In the genomic region with DNA sequence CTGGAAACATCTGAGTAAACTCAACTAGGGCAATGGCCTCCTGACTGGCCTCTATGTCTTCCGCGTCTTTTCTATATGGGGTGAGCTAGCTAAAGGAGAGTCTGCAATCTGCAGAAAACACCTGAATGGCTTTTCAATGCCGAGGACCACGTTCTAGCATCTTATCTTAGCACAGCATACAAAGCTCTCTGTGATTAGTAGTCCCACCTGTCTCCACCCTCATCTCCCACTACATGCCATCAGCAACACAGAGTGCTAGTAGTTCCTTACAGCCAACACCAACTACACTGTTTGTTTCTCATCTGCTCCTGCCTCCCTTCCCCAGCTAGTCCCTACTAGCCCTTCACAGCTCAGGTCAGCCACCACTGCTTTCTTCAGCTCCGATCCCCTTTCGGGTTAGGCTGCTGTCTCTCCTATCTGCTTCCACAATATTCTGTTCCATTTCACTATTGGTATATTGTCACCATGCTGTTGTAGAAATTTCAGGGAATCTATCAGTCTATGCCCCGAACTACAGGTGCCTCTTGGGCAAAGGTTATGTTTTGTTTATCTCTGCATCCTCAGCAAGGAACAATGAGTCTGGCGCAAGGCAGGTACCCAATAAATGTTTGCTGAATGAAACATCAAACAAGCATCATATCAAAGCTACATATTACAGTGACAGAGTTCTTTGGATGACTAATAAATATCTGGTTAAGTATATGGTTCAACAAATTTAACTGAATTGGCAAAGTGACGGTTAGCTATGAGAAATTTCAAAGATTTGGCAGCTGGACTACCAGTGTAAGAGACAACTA, we compare ENCODE assay signal across 16 cellular contexts. TPM values are rescaled to one million over a fixed set of nuclear protein-coding genes. Genes with fewer than 3 reads are reported as not detected.
DNase-seq lines count a peak whose midpoint lies in the region; ATAC-seq, FAIRE-seq and TF ChIP-seq lines count a peak whose summit lies in the region.
"Had no signal": no experiment of that assay in that cellular context is flagged by ENCODE, and none has a peak within 500 bp of the region (broad histone marks: within the 10 kb centered on the region; RNA-seq: fewer than 3 reads in every experiment).

No MANE protein-coding gene starts in this region.

- H4K20me1 ChIP-seq in H1 (replicated peaks in 1 of 2; ENCODE audit: control insufficient read depth in 1 of 2, insufficient read depth in 2 of 2, low read length in 2 of 2) (peaks cover 5 to 6% of the 10 kb centered on the region in 2 experiments), HepG2 (ENCODE audit: insufficient read depth, low read length) (no peaks in the 10 kb centered on the region)

- BruUV-seq in HepG2 (replicated peaks; lab: Mats Ljungman, UMichigan), result no TSS peak

- H3K4me3 Mint-ChIP-seq in WTC11, result no peak overlapping the region
- H3K4me3 Mint-ChIP-seq: CD8-positive, alpha-beta memory T cell; GM23338; H9 had no signal

- no peak overlapping the region for H2BK120ac ChIP-seq in H1 (replicated peaks; ENCODE audit: low read depth, low read length)

- H3K4ac ChIP-seq in H1 (replicated peaks; ENCODE audit: insufficient read length, low read depth, low read length), result no peak overlapping the region

- H2BK20ac ChIP-seq in H1 (ENCODE audit: low read length), result no peak overlapping the region

- H3K27me3 ChIP-seq in H1 (replicated peaks in 1 of 4; ENCODE audit: control insufficient read depth in 3 of 4, extremely low read depth in 1 of 4, insufficient read depth in 3 of 4, low read length in 3 of 4) (no peaks in the 10 kb centered on the region), HepG2 (ENCODE audit: control insufficient read depth in 1 of 2, insufficient read depth in 2 of 2, low read length in 2 of 2) (no peaks in the 10 kb centered on the region)
- H3K27me3 ChIP-seq: BLaER1 had no signal

- 0 out of 2 replicates have a peak overlapping the region, but pooled peaks have one; percentile 6 for H2AK5ac ChIP-seq in H1 (ENCODE audit: low read depth, low read length)

- no peak overlapping the region for H3K14ac ChIP-seq in H1 (ENCODE audit: insufficient read length)

- H2AFZ ChIP-seq in H1 (ENCODE audit: low read length) (no peak overlapping the region), HepG2 (ENCODE audit: low read length) (no peak overlapping the region)
- H2AFZ ChIP-seq: GM23338 had no signal

- H3K4me2 ChIP-seq in H1 (ENCODE audit: insufficient read depth in 1 of 2, low read depth in 2 of 2, low read length in 2 of 2) (no peak overlapping the region), HepG2 (ENCODE audit: low read depth, low read length) (no peak overlapping the region)
- H3K4me2 ChIP-seq: BLaER1, GM23338 had no signal

- H3K9me3 ChIP-seq in H1 (ENCODE audit: insufficient read depth in 2 of 2, low read depth in 1 of 2, low read length in 1 of 2) (peaks cover 0 to 4% of the 10 kb centered on the region in 2 experiments; a peak in 1 of 4 replicates), HepG2 (ENCODE audit: low read length) (peaks cover 5% of the 10 kb centered on the region; the same call in 1 of the 2 replicates)
- H3K9me3 ChIP-seq: BLaER1 had no signal

- TF ChIP-seq RAD21 in H1 (IDR thresholded peaks at IDR 0.05 in 1 of 2, conservative IDR thresholded peaks at IDR 0.05 in 1 of 2; ENCODE audit: low read depth in 2 of 2, low read length in 2 of 2), result no peak
- TF ChIP-seq RAD21 in HepG2 (CRISPR knock-in tag; IDR thresholded peaks at IDR 0.05), result no peak

- no peaks in the 10 kb centered on the region for H3K27me3 Mint-ChIP-seq in WTC11 (ENCODE audit: low read depth)
- H3K27me3 Mint-ChIP-seq: CD8-positive, alpha-beta memory T cell had no signal

- no peak overlapping the region for H3K56ac ChIP-seq in H1 (replicated peaks; ENCODE audit: insufficient read length, low read depth, low read length)

- no peaks in the 10 kb centered on the region for H3K23me2 ChIP-seq in H1 (ENCODE audit: low read depth, low read length)

- H2BK15ac ChIP-seq in H1 (ENCODE audit: low read length), result no peak overlapping the region

- no peak overlapping the region for H3K18ac ChIP-seq in H1 (ENCODE audit: extremely low read depth, low read length)

- H3K36me3 ChIP-seq in H1 (ENCODE audit: control insufficient read depth in 2 of 4, insufficient read depth in 4 of 4, low read length in 3 of 4), result peaks cover 0 to 14% (median under 1%) of the 10 kb centered on the region in 4 experiments; a peak in 3 of 8 replicates
- H3K36me3 ChIP-seq in HepG2 (replicated peaks in 1 of 2; ENCODE audit: control insufficient read depth in 1 of 2, insufficient read depth in 2 of 2, low read length in 2 of 2), result peaks cover 12 to 37% of the 10 kb centered on the region in 2 experiments

- no peak overlapping the region for H3K27ac ChIP-seq in H1 (ENCODE audit: low read depth, low read length)
- no peak overlapping the region for H3K27ac ChIP-seq in HepG2 (ENCODE audit: extremely low read length, insufficient read depth, low read length)
- H3K27ac ChIP-seq: 22Rv1, BLaER1 had no signal

- peaks cover 16% of the 10 kb centered on the region for H3K36me3 Mint-ChIP-seq in WTC11

- peaks cover 0 to 80% of the 10 kb centered on the region in 2 experiments for H3K79me2 ChIP-seq in H1 (ENCODE audit: control insufficient read depth in 1 of 2, insufficient read depth in 2 of 2, low read length in 2 of 2)
- H3K79me2 ChIP-seq in HepG2 (ENCODE audit: insufficient read depth, low read length), result peaks cover 66% of the 10 kb centered on the region

- TF ChIP-seq CTCF in WTC11 (IDR thresholded peaks at IDR 0.05) (no peak), H1 (IDR thresholded peaks at IDR 0.05; ENCODE audit: control extremely low read depth in 1 of 3, insufficient read depth in 1 of 3, low read depth in 1 of 3, low read length in 3 of 3) (no peak), HepG2 (CRISPR knock-in tag; IDR thresholded peaks at IDR 0.05) (no peak), omental fat pad (IDR thresholded peaks at IDR 0.05) (no peak)

- no peak for TF ChIP-seq EP300 in H1 (IDR thresholded peaks at IDR 0.05; ENCODE audit: borderline replicate concordance in 1 of 2, low read depth in 2 of 2, low read length in 2 of 2)
- no peak for TF ChIP-seq EP300 in HepG2 (IDR thresholded peaks at IDR 0.05; ENCODE audit: low read depth in 2 of 2, low read length in 2 of 2)
- TF ChIP-seq EP300 in HepG2 (CRISPR knock-in tag; IDR thresholded peaks at IDR 0.05; ENCODE audit: borderline replicate concordance), result no peak

- no peak overlapping the region for H3K23ac ChIP-seq in H1 (ENCODE audit: insufficient read length)

- FAIRE-seq in H1 (lab: Jason Lieb, UNC) (no peak), HepG2 (lab: Jason Lieb, UNC) (no peak)
- FAIRE-seq: GM12891 had no signal

- peaks cover 4% of the 10 kb centered on the region; the same call in 1 of the 2 replicates for H3K4me1 Mint-ChIP-seq in WTC11

- H4K5ac ChIP-seq in H1 (ENCODE audit: insufficient read length, low read depth, low read length), result no peak overlapping the region

- no peak for ATAC-seq in WTC11
- ATAC-seq in HepG2, result peak; percentile 35; the same call in 1 of the 3 replicates
- ATAC-seq in omental fat pad (ENCODE audit: low FRiP score), result no peak
- ATAC-seq: GM23338 had no signal

- peaks cover 23% of the 10 kb centered on the region for H3K79me1 ChIP-seq in H1 (ENCODE audit: low read depth, low read length)

- H3K4me1 ChIP-seq in H1 (replicated peaks in 1 of 4; ENCODE audit: control insufficient read depth in 3 of 4, insufficient read depth in 4 of 4, low read length in 3 of 4) (peaks cover 0 to 4% (median 0%) of the 10 kb centered on the region in 4 experiments; a peak in 1 of 7 replicates), HepG2 (ENCODE audit: insufficient read depth, low read length) (peaks cover 22% of the 10 kb centered on the region)
- H3K4me1 ChIP-seq: BLaER1 had no signal

- no peak overlapping the region for H3K4me3 ChIP-seq in H1 (ENCODE audit: extremely low read depth in 1 of 4, insufficient read depth in 2 of 4, low read depth in 3 of 4, low read length in 4 of 4)
- H3K4me3 ChIP-seq in HepG2 (replicated peaks in 1 of 3; ENCODE audit: insufficient read depth in 1 of 3, low read depth in 2 of 3, low read length in 3 of 3), result no peak overlapping the region
- H3K4me3 ChIP-seq: BLaER1, GM23338 had no signal

- no peak overlapping the region for H3K9ac ChIP-seq in H1 (replicated peaks in 1 of 4; ENCODE audit: extremely low read depth in 1 of 4, low read depth in 3 of 4, low read length in 3 of 4)
- H3K9ac ChIP-seq in HepG2 (ENCODE audit: insufficient read depth, low read depth, low read length), result no peak overlapping the region
- H3K9ac ChIP-seq: BLaER1 had no signal

- no peak overlapping the region for H4K91ac ChIP-seq in H1 (replicated peaks; ENCODE audit: insufficient read length, low read length)

- POLR2A ChIA-PET in WTC11 (lab: Charles Lee), result no interaction called here
- POLR2A ChIA-PET in H1 (lab: Charles Lee; ENCODE audit: partially characterized antibody), result interaction anchor here (2.1 to 3.3 kb wide), 2 partner anchors 9 kb away, joined by 5 to 9 read pairs; no protein-coding TSS in a partner anchor
- POLR2A ChIA-PET in HepG2 (lab: Yijun Ruan, JAX), result interaction anchor here (1.2 kb wide), 1 partner anchor 12 kb away, joined by 5 read pairs; a partner anchor contains a TSS

- DNase-seq in DMS53 (lab: John Stamatoyannopoulos, UW) (peak; percentile 33), DMS53 treated with DMSO at 0.1 percent for 48 hours (lab: John Stamatoyannopoulos, UW; ENCODE audit: unreplicated experiment) (no peak), WTC11 (ENCODE audit: low spot score) (no peak), H1 (ENCODE audit: low read depth in 1 of 2, low spot score in 2 of 2) (no peak), HepG2 (ENCODE audit: low spot score) (no peak), omental fat pad (ENCODE audit: low spot score) (no peak), GF-D8 (lab: John Stamatoyannopoulos, UW) (no peak), NCI-H1930 (lab: John Stamatoyannopoulos, UW) (no peak)
- DNase-seq: AML-193; CD8-positive, alpha-beta memory T cell; DMS79; H9 had no signal

- CTCF ChIA-PET in WTC11 (lab: Charles Lee) (interaction anchor here (1.2 kb wide), 1 partner anchor 131 kb away, joined by 4 read pairs; no protein-coding TSS in a partner anchor), H1 (lab: Charles Lee; ENCODE audit: partially characterized antibody) (interaction anchor here (0.9 to 1.3 kb wide), 4 partner anchors 9 to 35 kb away, joined by 3 read pairs; no protein-coding TSS in a partner anchor), HepG2 (lab: Yijun Ruan, JAX; ENCODE audit: low intra/inter-chr PET ratio, low total read pairs) (no interaction called here)

- 88% methylated on average over 9 of the region's 9 CpGs; no CpG with 5 or more reads in 1 of the 2 experiments for WGBS in H1 (ENCODE audit: extremely low coverage in 1 of 2, insufficient coverage in 1 of 2, insufficient read length in 1 of 2, insufficient replicate concordance in 2 of 2, low coverage in 1 of 2, low lambda C conversion rate in 2 of 2, missing lambda C conversion rate in 1 of 2), 2 experiments
- 86% methylated on average over 9 of the region's 9 CpGs for WGBS in HepG2 (ENCODE audit: low lambda C conversion rate)

- in situ Hi-C loops in HepG2 (cut with HindIII; ENCODE audit: extremely low pct_ligation_motif_present, low pct_unique_long_range_greater_than_20kb), result no loop called here

- H2BK12ac ChIP-seq in H1 (ENCODE audit: low read depth, low read length), result no peak overlapping the region

- peaks cover 10% of the 10 kb centered on the region for H3K9me3 Mint-ChIP-seq in WTC11
- H3K9me3 Mint-ChIP-seq: CD8-positive, alpha-beta memory T cell had no signal

- intact Hi-C loops in HepG2 (cut with micrococcal nuclease; ENCODE audit: unreplicated experiment), result no loop called here

- H4K8ac ChIP-seq in H1 (ENCODE audit: extremely low read depth, insufficient read depth, low read length), result no peak overlapping the region

- no peak for TF ChIP-seq POLR2A in H1 (IDR thresholded peaks at IDR 0.05; ENCODE audit: control extremely low read depth in 1 of 2, low read depth in 2 of 2, low read length in 2 of 2)
- TF ChIP-seq POLR2A in HepG2 (IDR thresholded peaks at IDR 0.05; ENCODE audit: insufficient read depth in 1 of 2, low read depth in 2 of 2, low read length in 2 of 2), result no peak

- no peak overlapping the region for H2BK5ac ChIP-seq in H1 (ENCODE audit: low read depth, low read length)

- peak overlapping the region; percentile 16; the same call in 1 of the 2 replicates for H3K27ac Mint-ChIP-seq in WTC11
- H3K27ac Mint-ChIP-seq: CD8-positive, alpha-beta memory T cell; GM23338 had no signal

RNA-seq across cellular contexts. Expression of a gene that starts 12.2 kb away (rescaled TPM):
- total RNA-seq in WTC11 (2021) (47.3 to 49.7 TPM (median 48.3 TPM) in 3 replicates), HepG2 (2016; rRNA removed; fragmentation: Illumina TruSeq; extraction: Trizol) (64.6 and 80.2 TPM in 2 replicates), omental fat pad (10 to 100 TPM; 21.4 to 47.8 (median 26.2) TPM)
- total RNA-seq in H1 (2021; fragmentation: NEBNext Ultra II Directional; extraction: Animal tissue kit (Norgen Biotek cat#: 25700)), result 61.3 and 62.8 TPM in 2 replicates
- polyA plus RNA-seq in H1 (2011; rRNA removed) (49.2 and 56.6 TPM in 2 replicates), HepG2 (2011; rRNA removed) (57.0 and 67.5 TPM in 2 replicates)
- polyA plus RNA-seq in H1 (2011; cell fraction: cytosol; rRNA removed), result 50.9 TPM
- polyA plus RNA-seq in H1 (2011; cell fraction: nucleus; rRNA removed), result 34.2 TPM
- 51.0 to 69.7 TPM (median 53.0 TPM) in 4 replicates for polyA plus RNA-seq in H1 (2012, experiment 1 of 2)
- polyA plus RNA-seq in H1 (2012, experiment 2 of 2), result 48.4 TPM
- polyA plus RNA-seq in H1 (2013, experiment 1 of 2), result 34.7 TPM
- polyA plus RNA-seq in H1 (2013, experiment 2 of 2), result 36.1 TPM
- polyA minus RNA-seq in H1 (2011; rRNA and poly(A)+ RNA removed), result 46.9 and 49.6 TPM in 2 replicates
- 24.0 TPM for polyA minus RNA-seq in H1 (2011; cell fraction: cytosol; rRNA and poly(A)+ RNA removed)
- 17.9 TPM for polyA minus RNA-seq in H1 (2011; cell fraction: nucleus; rRNA and poly(A)+ RNA removed)
- total RNA-seq in HepG2 (2016; cell fraction: cytosol; rRNA removed; fragmentation: Illumina TruSeq; extraction: Trizol; ENCODE audit: low read depth), result 73.1 and 82.6 TPM in 2 replicates
- total RNA-seq in HepG2 (2016; cell fraction: insoluble cytoplasmic fraction; rRNA removed; fragmentation: Illumina TruSeq; extraction: Trizol), result 63.7 and 77.9 TPM in 2 replicates
- total RNA-seq in HepG2 (2016; cell fraction: membrane; rRNA removed; fragmentation: Illumina TruSeq; extraction: Trizol), result 106 and 122 TPM in 2 replicates
- 32.6 and 33.3 TPM in 2 replicates for total RNA-seq in HepG2 (2016; cell fraction: nucleus; rRNA removed; fragmentation: Illumina TruSeq; extraction: Trizol)
- polyA plus RNA-seq in HepG2 (2011; cell fraction: cytosol; rRNA removed), result 51.3 and 61.3 TPM in 2 replicates
- polyA plus RNA-seq in HepG2 (2011; cell fraction: nucleus; rRNA removed), result 14.6 and 17.6 TPM in 2 replicates
- polyA plus RNA-seq in HepG2 (2012), result 54.2 and 60.4 TPM in 2 replicates
- 97.6 and 109 TPM in 2 replicates for polyA plus RNA-seq in HepG2 (2016; cell fraction: cytosol; fragmentation: Illumina TruSeq; extraction: Trizol; ENCODE audit: low read depth)
- polyA plus RNA-seq in HepG2 (2016; cell fraction: insoluble cytoplasmic fraction; fragmentation: Illumina TruSeq; extraction: Trizol; ENCODE audit: low read depth), result 80.7 and 81.4 TPM in 2 replicates
- polyA plus RNA-seq in HepG2 (2016; cell fraction: membrane; fragmentation: Illumina TruSeq; extraction: Trizol; ENCODE audit: low read depth), result 106 and 108 TPM in 2 replicates
- polyA plus RNA-seq in HepG2 (2016; cell fraction: nucleus; fragmentation: Illumina TruSeq; extraction: Trizol; ENCODE audit: insufficient read depth, low read depth), result 40.8 and 43.1 TPM in 2 replicates
- polyA minus RNA-seq in HepG2 (2011; rRNA and poly(A)+ RNA removed; ENCODE audit: low replicate concordance), result 29.2 and 36.0 TPM in 2 replicates
- 18.1 and 22.4 TPM in 2 replicates for polyA minus RNA-seq in HepG2 (2011; cell fraction: cytosol; rRNA and poly(A)+ RNA removed)
- polyA minus RNA-seq in HepG2 (2011; cell fraction: nucleus; rRNA and poly(A)+ RNA removed), result 25.2 and 25.4 TPM in 2 replicates

RNA-seq across cellular contexts. Expression of a gene that starts 12.8 kb away (rescaled TPM):
- total RNA-seq in WTC11 (2021) (10.7 to 15.0 TPM (median 11.3 TPM) in 3 replicates), HepG2 (2016; rRNA removed; fragmentation: Illumina TruSeq; extraction: Trizol) (26.0 and 28.0 TPM in 2 replicates), omental fat pad (10 to 100 TPM; 12.5 to 18.1 (median 14.5) TPM)
- total RNA-seq in H1 (2021; fragmentation: NEBNext Ultra II Directional; extraction: Animal tissue kit (Norgen Biotek cat#: 25700)), result 14.0 and 14.4 TPM in 2 replicates
- polyA plus RNA-seq in H1 (2011; rRNA removed) (11.7 and 13.3 TPM in 2 replicates), HepG2 (2011; rRNA removed) (12.7 and 15.4 TPM in 2 replicates)
- polyA plus RNA-seq in H1 (2011; cell fraction: cytosol; rRNA removed), result 14.4 TPM
- polyA plus RNA-seq in H1 (2011; cell fraction: nucleus; rRNA removed), result 14.6 TPM
- 10.3 to 15.7 TPM (median 12.9 TPM) in 4 replicates for polyA plus RNA-seq in H1 (2012, experiment 1 of 2)
- polyA plus RNA-seq in H1 (2012, experiment 2 of 2), result 16.1 TPM
- polyA plus RNA-seq in H1 (2013, experiment 1 of 2), result 6.4 TPM
- polyA plus RNA-seq in H1 (2013, experiment 2 of 2), result 7.1 TPM
- polyA minus RNA-seq in H1 (2011; rRNA and poly(A)+ RNA removed), result 40.9 and 42.5 TPM in 2 replicates
- 8.9 TPM for polyA minus RNA-seq in H1 (2011; cell fraction: cytosol; rRNA and poly(A)+ RNA removed)
- polyA minus RNA-seq in H1 (2011; cell fraction: nucleus; rRNA and poly(A)+ RNA removed), result 51.6 TPM
- 38.2 and 38.5 TPM in 2 replicates for total RNA-seq in HepG2 (2016; cell fraction: cytosol; rRNA removed; fragmentation: Illumina TruSeq; extraction: Trizol; ENCODE audit: low read depth)
- total RNA-seq in HepG2 (2016; cell fraction: insoluble cytoplasmic fraction; rRNA removed; fragmentation: Illumina TruSeq; extraction: Trizol), result 24.7 and 29.3 TPM in 2 replicates
- 21.6 and 25.0 TPM in 2 replicates for total RNA-seq in HepG2 (2016; cell fraction: membrane; rRNA removed; fragmentation: Illumina TruSeq; extraction: Trizol)
- total RNA-seq in HepG2 (2016; cell fraction: nucleus; rRNA removed; fragmentation: Illumina TruSeq; extraction: Trizol), result 29.9 and 30.1 TPM in 2 replicates
- polyA plus RNA-seq in HepG2 (2011; cell fraction: cytosol; rRNA removed), result 12.8 and 14.3 TPM in 2 replicates
- polyA plus RNA-seq in HepG2 (2011; cell fraction: nucleus; rRNA removed), result 8.4 and 10.7 TPM in 2 replicates
- polyA plus RNA-seq in HepG2 (2012), result 7.3 and 8.6 TPM in 2 replicates
- 6.3 and 6.7 TPM in 2 replicates for polyA plus RNA-seq in HepG2 (2016; cell fraction: cytosol; fragmentation: Illumina TruSeq; extraction: Trizol; ENCODE audit: low read depth)
- 17.7 and 22.2 TPM in 2 replicates for polyA plus RNA-seq in HepG2 (2016; cell fraction: insoluble cytoplasmic fraction; fragmentation: Illumina TruSeq; extraction: Trizol; ENCODE audit: low read depth)
- 7.8 and 8.7 TPM in 2 replicates for polyA plus RNA-seq in HepG2 (2016; cell fraction: membrane; fragmentation: Illumina TruSeq; extraction: Trizol; ENCODE audit: low read depth)
- polyA plus RNA-seq in HepG2 (2016; cell fraction: nucleus; fragmentation: Illumina TruSeq; extraction: Trizol; ENCODE audit: insufficient read depth, low read depth), result 9.7 and 11.7 TPM in 2 replicates
- polyA minus RNA-seq in HepG2 (2011; rRNA and poly(A)+ RNA removed; ENCODE audit: low replicate concordance), result 53.8 and 71.4 TPM in 2 replicates
- 9.6 and 10.5 TPM in 2 replicates for polyA minus RNA-seq in HepG2 (2011; cell fraction: cytosol; rRNA and poly(A)+ RNA removed)
- 54.6 and 59.7 TPM in 2 replicates for polyA minus RNA-seq in HepG2 (2011; cell fraction: nucleus; rRNA and poly(A)+ RNA removed)
